ENCODE assay signal across 8 cellular contexts in genomic region chr9:98807811-98808195, GRCh38. TPM values are rescaled to one million over a fixed set of nuclear protein-coding genes. Genes with fewer than 3 reads are reported as not detected.
DNase-seq lines count a peak whose midpoint lies in the region; ATAC-seq and TF ChIP-seq lines count a peak whose summit lies in the region.

No MANE protein-coding gene starts in this region.

- H3K36me3 Mint-ChIP-seq in activated naive CD4-positive, alpha-beta T cell treated with anti-CD3 and anti-CD28 coated beads, Interleukin-2, amount 50 U/mL, for 72 hours: peaks cover under 1 to 3% of the 10 kb centered on the region in 2 donors
- no peaks in the 10 kb centered on the region for H3K36me3 Mint-ChIP-seq in immature natural killer cell
- H3K36me3 Mint-ChIP-seq in stimulated activated effector memory CD8-positive, alpha-beta T cell treated with anti-CD3 and anti-CD28 coated beads, Interleukin-12 subunit alpha, Interleukin-12 subunit beta, amount 100 ng/mL, for 72 hours: peaks cover 5% of the 10 kb centered on the region

- H3K27me3 Mint-ChIP-seq in immature natural killer cell (ENCODE audit: low read depth in 3 of 3): peaks cover 4 to 10% (median 5%) of the 10 kb centered on the region in 3 donors

- in situ Hi-C loops in IMR-90 (cut with MboI; ENCODE audit: low sequenced_read_pairs): no loop called here

- no peak for TF ChIP-seq RAD21 in IMR-90 (IDR thresholded peaks at IDR 0.05; ENCODE audit: low read length)

- no peak overlapping the region for H3K4ac ChIP-seq in IMR-90 (ENCODE audit: low read depth, low read length)

- no peak overlapping the region for H3K56ac ChIP-seq in IMR-90 (ENCODE audit: extremely low read depth, insufficient read depth, low read length)

- peak overlapping the region; percentile 21 to 55 for H3K27ac Mint-ChIP-seq in activated naive CD4-positive, alpha-beta T cell treated with anti-CD3 and anti-CD28 coated beads, Interleukin-2, amount 50 U/mL, for 72 hours
- peak overlapping the region in 4 of 6 donors; percentile 19 to 66 (median 46) for H3K27ac Mint-ChIP-seq in immature natural killer cell
- no peak overlapping the region for H3K27ac Mint-ChIP-seq in stimulated activated effector memory CD8-positive, alpha-beta T cell treated with anti-CD3 and anti-CD28 coated beads, Interleukin-12 subunit alpha, Interleukin-12 subunit beta, amount 100 ng/mL, for 72 hours

- H3K79me1 ChIP-seq in IMR-90 (ENCODE audit: low read depth in 1 of 2, low read length in 2 of 2): no peaks in the 10 kb centered on the region

- no peak overlapping the region for H4K8ac ChIP-seq in IMR-90 (ENCODE audit: low read depth in 2 of 2, low read length in 2 of 2)

- TF ChIP-seq CTCF in IMR-90 (conservative IDR thresholded peaks at IDR 0.05; ENCODE audit: low read depth, low read length): no peak

- peak overlapping the region; percentile 70 for H3K4me3 ChIP-seq in IMR-90 (ENCODE audit: insufficient read depth, low read depth, low read length)

- 3% methylated on average over 8 of the region's 46 CpGs; no CpG with 5 or more reads in 1 of the 2 experiments for WGBS in IMR-90 (ENCODE audit: extremely low coverage in 2 of 2, insufficient read length in 1 of 2), 2 experiments

- no peak overlapping the region for H3K23ac ChIP-seq in IMR-90 (ENCODE audit: low read depth, low read length)

- peak overlapping the region; percentile 85 to 90 (median 87) for H3K4me3 Mint-ChIP-seq in immature natural killer cell
- peak overlapping the region; percentile 76 for H3K4me3 Mint-ChIP-seq in stimulated activated effector memory CD8-positive, alpha-beta T cell treated with anti-CD3 and anti-CD28 coated beads, Interleukin-12 subunit alpha, Interleukin-12 subunit beta, amount 100 ng/mL, for 72 hours

- no peak overlapping the region for H2AK9ac ChIP-seq in IMR-90 (replicated peaks; ENCODE audit: low read depth, low read length, poor library complexity)

- POLR2A ChIA-PET in IMR-90 (lab: Charles Lee; ENCODE audit: unreplicated experiment): interaction anchor here (0.6 kb wide), 1 partner anchor 470 kb away, joined by 3 read pairs; no protein-coding TSS in a partner anchor

- H3K14ac ChIP-seq in IMR-90 (replicated peaks; ENCODE audit: low read depth, low read length): no peak overlapping the region

- no peaks in the 10 kb centered on the region for H4K20me1 ChIP-seq in IMR-90 (ENCODE audit: insufficient read depth, low read length)

- no peaks in the 10 kb centered on the region for H3K36me3 ChIP-seq in IMR-90 (ENCODE audit: control insufficient read depth, insufficient read depth, low read length)

- no peak overlapping the region for H2BK5ac ChIP-seq in IMR-90 (ENCODE audit: low read depth, low read length, poor library complexity, severe bottlenecking)

- H2AK5ac ChIP-seq in IMR-90 (ENCODE audit: low read depth, low read length): no peak overlapping the region

- CTCF ChIA-PET in IMR-90 (lab: Yijun Ruan, JAX): interaction anchor here (1.3 kb wide), 1 partner anchor 10 kb away, joined by 3 read pairs; no protein-coding TSS in a partner anchor

- peak overlapping the region; percentile 90 for H2AFZ ChIP-seq in IMR-90 (replicated peaks; ENCODE audit: low read length, poor library complexity)

- no peak for TF ChIP-seq POLR2A in IMR-90 (IDR thresholded peaks at IDR 0.05; ENCODE audit: low read depth, low read length)

- peaks cover 23% of the 10 kb centered on the region for H3K4me1 ChIP-seq in IMR-90 (ENCODE audit: control insufficient read depth, insufficient read depth, low read length)

- H3K9me1 ChIP-seq in IMR-90 (ENCODE audit: insufficient read depth, low read length): peaks cover 6% of the 10 kb centered on the region

- ATAC-seq in IMR-90 (ENCODE audit: low read depth): peak; percentile 56
- peak; percentile 52 to 68 for ATAC-seq in activated naive CD4-positive, alpha-beta T cell treated with anti-CD3 and anti-CD28 coated beads, Interleukin-2, amount 50 U/mL, for 72 hours
- peak; percentile 57 for ATAC-seq in stimulated activated effector memory CD8-positive, alpha-beta T cell treated with anti-CD3 and anti-CD28 coated beads, Interleukin-12 subunit alpha, Interleukin-12 subunit beta, amount 100 ng/mL, for 72 hours

- BruUV-seq in IMR-90 (replicated peaks; lab: Mats Ljungman, UMichigan): no TSS peak

- peaks cover 0 to 3% of the 10 kb centered on the region in 2 donors for H3K9me3 Mint-ChIP-seq in activated naive CD4-positive, alpha-beta T cell treated with anti-CD3 and anti-CD28 coated beads, Interleukin-2, amount 50 U/mL, for 72 hours
- H3K9me3 Mint-ChIP-seq in immature natural killer cell: no peaks in the 10 kb centered on the region
- no peaks in the 10 kb centered on the region for H3K9me3 Mint-ChIP-seq in stimulated activated effector memory CD8-positive, alpha-beta T cell treated with anti-CD3 and anti-CD28 coated beads, Interleukin-12 subunit alpha, Interleukin-12 subunit beta, amount 100 ng/mL, for 72 hours

- H2BK20ac ChIP-seq in IMR-90 (ENCODE audit: low read depth, low read length): no peak overlapping the region

- intact Hi-C loops in IMR-90 (cut with micrococcal nuclease): no loop called here

- H4K5ac ChIP-seq in IMR-90 (ENCODE audit: low read depth, low read length): no peak overlapping the region

- DNase-seq in NCI-H2227 (lab: John Stamatoyannopoulos, UW; ENCODE audit: unreplicated experiment): peak; percentile 28
- no peak for DNase-seq in NCI-H2227 treated with DMSO at 0.1 percent for 48 hours (lab: John Stamatoyannopoulos, UW)
- no peak for DNase-seq in IMR-90
- DNase-seq in activated naive CD4-positive, alpha-beta T cell treated with anti-CD3 and anti-CD28 coated beads, Interleukin-2, amount 50 U/mL, for 72 hours (ENCODE audit: low spot score in 2 of 2): no peak
- DNase-seq in immature natural killer cell: no peak
- DNase-seq in stimulated activated effector memory CD8-positive, alpha-beta T cell treated with anti-CD3 and anti-CD28 coated beads, Interleukin-12 subunit alpha, Interleukin-12 subunit beta, amount 100 ng/mL, for 72 hours (ENCODE audit: low spot score in 2 of 2): no peak
- no peak for DNase-seq in T-helper 9 cell
- DNase-seq in C1 segment of cervical spinal cord (lab: John Stamatoyannopoulos, UW): no peak

- H3K27me3 ChIP-seq in IMR-90 (ENCODE audit: control insufficient read depth, insufficient read depth, low read length): peaks cover 13% of the 10 kb centered on the region

- dilution Hi-C loops in IMR-90 (cut with HindIII; ENCODE audit: low sequenced_read_pairs, unreplicated experiment): no loop called here

- no peak overlapping the region for H3K18ac ChIP-seq in IMR-90 (ENCODE audit: low read depth, low read length)

- H3K4me2 ChIP-seq in IMR-90 (ENCODE audit: low read depth, low read length): peak overlapping the region; percentile 96

- peaks cover 17 to 19% of the 10 kb centered on the region in 2 donors for H3K4me1 Mint-ChIP-seq in immature natural killer cell
- H3K4me1 Mint-ChIP-seq in stimulated activated effector memory CD8-positive, alpha-beta T cell treated with anti-CD3 and anti-CD28 coated beads, Interleukin-12 subunit alpha, Interleukin-12 subunit beta, amount 100 ng/mL, for 72 hours: peaks cover 39% of the 10 kb centered on the region

- H3K9me3 ChIP-seq in IMR-90 (ENCODE audit: control insufficient read depth, insufficient read depth, low read length): no peaks in the 10 kb centered on the region

- no peak overlapping the region for H4K91ac ChIP-seq in IMR-90 (ENCODE audit: insufficient read depth, low read depth, low read length)

- H3K9ac ChIP-seq in IMR-90 (ENCODE audit: low read depth, low read length): peak overlapping the region; percentile 28; the same call in 1 of the 2 replicates

- H3K27ac ChIP-seq in IMR-90 (ENCODE audit: insufficient read depth, low read length): no peak overlapping the region

- H2BK15ac ChIP-seq in IMR-90 (ENCODE audit: low read depth, low read length): no peak overlapping the region

- H2BK120ac ChIP-seq in IMR-90 (ENCODE audit: low read depth, low read length): no peak overlapping the region

TF ChIP-seq in IMR-90, 13 proteins besides CTCF, POLR2A, EP300 and RAD21 (continues in another document):
- TF ChIP-seq MAFK (IDR thresholded peaks at IDR 0.05; ENCODE audit: low read depth, low read length) (no peak), CEBPB (IDR thresholded peaks at IDR 0.05; ENCODE audit: low read depth, low read length) (no peak), BHLHE40 (IDR thresholded peaks at IDR 0.05; ENCODE audit: low read depth, low read length) (no peak), ELK1 (IDR thresholded peaks at IDR 0.05; ENCODE audit: borderline replicate concordance, low read depth, low read length) (no peak), CHD1 (IDR thresholded peaks at IDR 0.05; ENCODE audit: low read depth, low read length) (no peak), FOS (IDR thresholded peaks at IDR 0.05; ENCODE audit: low read depth, low read length) (no peak), NFE2L2 (IDR thresholded peaks at IDR 0.05; ENCODE audit: low read depth, low read length) (no peak), RFX5 (IDR thresholded peaks at IDR 0.05; ENCODE audit: low read depth, low read length) (no peak), RCOR1 (IDR thresholded peaks at IDR 0.05; ENCODE audit: insufficient replicate concordance, low read length) (no peak)

RNA-seq across cellular contexts. Expression of gene GALNT12, which starts 0.3 kb away (rescaled TPM):
- 2.5 TPM in 2 replicates for total RNA-seq in IMR-90 (2012; rRNA removed)
- polyA plus RNA-seq in IMR-90 (2012; rRNA removed) (2.0 and 2.3 TPM in 2 replicates), immature natural killer cell (1 to 10 TPM; 1.7 to 4.3 (median 4.2) TPM)
- polyA plus RNA-seq in IMR-90 (2012; cell fraction: cytosol; rRNA removed): 1.8 and 4.3 TPM in 2 replicates
- polyA plus RNA-seq in IMR-90 (2012; cell fraction: nucleus; rRNA removed; ENCODE audit: low replicate concordance): 2.1 and 6.0 TPM in 2 replicates
- total RNA-seq in activated naive CD4-positive, alpha-beta T cell treated with anti-CD3 and anti-CD28 coated beads, Interleukin-2, amount 50 U/mL, for 72 hours: 10 to 100 TPM in 1 of 2 donors, 1 to 10 TPM in 1; 8.1 to 12.0 TPM

RNA-seq across cellular contexts. Expression of gene ANKS6, which starts 11.4 kb away (rescaled TPM):
- total RNA-seq in IMR-90 (2012; rRNA removed): 8.6 and 9.0 TPM in 2 replicates
- 23.6 and 24.0 TPM in 2 replicates for polyA plus RNA-seq in IMR-90 (2012; rRNA removed)
- polyA plus RNA-seq in IMR-90 (2012; cell fraction: cytosol; rRNA removed): 16.4 and 20.2 TPM in 2 replicates
- 78.2 and 92.5 TPM in 2 replicates for polyA plus RNA-seq in IMR-90 (2012; cell fraction: nucleus; rRNA removed; ENCODE audit: low replicate concordance)
- 10 to 100 TPM in 1 of 2 donors, 1 to 10 TPM in 1; 9.8 to 18.6 TPM for total RNA-seq in activated naive CD4-positive, alpha-beta T cell treated with anti-CD3 and anti-CD28 coated beads, Interleukin-2, amount 50 U/mL, for 72 hours
- 1 to 10 TPM; 2.6 to 3.7 (median 3.2) TPM for polyA plus RNA-seq in immature natural killer cell
